ENCODE assay signal across 18 cellular contexts in the genomic region with DNA sequence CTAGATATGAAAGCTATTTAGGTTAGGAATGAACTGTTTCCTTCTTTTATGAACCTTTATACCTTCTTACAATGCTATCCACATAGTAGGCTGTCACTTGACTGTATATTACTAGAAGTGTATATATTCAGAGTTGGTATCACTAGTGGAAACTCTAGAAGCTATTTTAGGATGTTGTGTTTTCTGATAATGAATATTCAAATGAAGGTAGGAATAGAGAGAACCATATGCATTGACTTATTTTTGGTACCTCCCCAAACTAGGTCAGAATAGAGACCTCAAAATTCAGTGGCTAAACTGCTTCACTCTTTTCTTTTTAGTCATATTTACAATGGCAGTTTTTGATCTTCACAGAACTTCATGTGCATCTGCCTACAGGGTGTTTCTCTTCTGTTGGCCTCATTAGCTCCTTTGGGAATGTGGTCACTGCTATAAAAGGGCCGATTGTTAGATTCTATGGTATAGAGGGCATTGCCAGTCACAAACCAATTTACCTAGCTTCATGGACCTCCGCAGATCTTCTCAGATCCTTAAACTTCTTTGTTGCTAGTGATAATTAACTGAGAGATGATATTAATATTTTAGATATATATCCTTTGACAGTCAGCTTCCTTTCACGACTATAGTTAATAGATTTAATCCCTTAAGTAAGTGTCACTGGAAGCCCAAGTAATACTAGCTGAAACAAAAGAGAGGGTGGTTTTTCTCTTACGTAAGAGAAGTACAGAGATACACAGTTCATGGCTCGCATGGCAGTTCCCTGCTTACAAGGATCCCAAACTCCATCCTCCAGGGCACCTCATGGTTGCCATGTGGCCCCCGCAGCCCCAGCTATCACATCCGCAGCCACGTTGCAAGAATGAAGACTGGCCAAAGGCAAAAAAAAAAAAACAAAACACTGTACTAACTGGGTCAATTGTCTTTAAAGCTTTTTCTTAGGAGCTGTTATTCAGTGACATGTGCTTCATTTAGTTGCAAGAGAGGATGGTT.
DNase-seq lines count a peak whose midpoint lies in the region; ATAC-seq, FAIRE-seq and TF ChIP-seq lines count a peak whose summit lies in the region.
"Had no signal": no experiment of that assay in that cellular context is flagged by ENCODE, and none has a peak within 500 bp of the region (broad histone marks: within the 10 kb centered on the region; RNA-seq: fewer than 3 reads in every experiment).

No MANE protein-coding gene starts in this region.

- H3K27ac ChIP-seq in GM12878 (ENCODE audit: control insufficient read depth, insufficient read depth) (no peak overlapping the region), gastroesophageal sphincter (no peak overlapping the region)
- H3K27ac ChIP-seq: BLaER1 had no signal

- TF ChIP-seq CTCF in GM12878 (IDR thresholded peaks at IDR 0.05 in 2 of 3, conservative IDR thresholded peaks at IDR 0.05 in 1 of 3; ENCODE audit: control insufficient read depth in 2 of 3, extremely low read depth in 1 of 3, insufficient read depth in 1 of 3, low read depth in 3 of 3, low read length in 3 of 3) (no peak), endothelial cell (IDR thresholded peaks at IDR 0.05; ENCODE audit: unreplicated experiment) (no peak), gastroesophageal sphincter (IDR thresholded peaks at IDR 0.05) (no peak)

- H3K4me1 Mint-ChIP-seq in endothelial cell (ENCODE audit: unreplicated experiment) = peaks cover 3% of the 10 kb centered on the region
- H3K4me1 Mint-ChIP-seq: CD8-positive, alpha-beta memory T cell had no signal

- SMC1A ChIA-PET in GM12878 (lab: Charles Lee; ENCODE audit: uncharacterized antibody, unreplicated experiment) = interaction anchor here (1.1 to 1.5 kb wide), 3 partner anchors 10 to 510 kb away, joined by 3 to 5 read pairs (median 4); no protein-coding TSS in a partner anchor

- DNase-seq in GM12878 (ENCODE audit: low read depth, low spot score) = no peak
- DNase-seq in endothelial cell (ENCODE audit: low spot score) = no peak
- no peak for DNase-seq in hippocampal formation (lab: John Stamatoyannopoulos, UW)
- no peak for DNase-seq in NOMO-1 (lab: John Stamatoyannopoulos, UW; ENCODE audit: unreplicated experiment in 2 of 2)
- DNase-seq: CD8-positive, alpha-beta memory T cell; DMS79 treated with DMSO at 0.1 percent for 48 hours; HCEC 1CT; KBM-7; NCI-H1436; NCI-H2029 treated with DMSO at 0.1 percent for 48 hours; NCI-H2171 treated with DMSO at 0.1 percent for 48 hours; NCI-H446 treated with DMSO at 0.1 percent for 48 hours; NCI-H748 treated with DMSO at 0.1 percent for 48 hours had no signal

- no peaks in the 10 kb centered on the region for H3K79me2 ChIP-seq in GM12878 (ENCODE audit: control insufficient read depth, insufficient read depth, low read length)

- no peak for TF ChIP-seq RAD21 in GM12878 (IDR thresholded peaks at IDR 0.05; ENCODE audit: insufficient read depth, low read depth, low read length)

- no peak for TF ChIP-seq EP300 in GM12878 (IDR thresholded peaks at IDR 0.05; ENCODE audit: borderline replicate concordance in 1 of 2, control insufficient read depth in 1 of 2, low read depth in 2 of 2, low read length in 2 of 2)
- no peak for TF ChIP-seq EP300 in gastroesophageal sphincter (IDR thresholded peaks at IDR 0.05)

- in situ Hi-C loops in GM12878 (cut with MboI) = no loop called here

- H3K4me3 Mint-ChIP-seq in endothelial cell (ENCODE audit: unreplicated experiment) = no peak overlapping the region
- H3K4me3 Mint-ChIP-seq: CD8-positive, alpha-beta memory T cell had no signal

- no peaks in the 10 kb centered on the region for H3K27me3 Mint-ChIP-seq in endothelial cell (ENCODE audit: unreplicated experiment)
- H3K27me3 Mint-ChIP-seq: CD8-positive, alpha-beta memory T cell had no signal

- no peak overlapping the region for H2AFZ ChIP-seq in GM12878 (ENCODE audit: control insufficient read depth, low read depth, low read length)

- H3K36me3 ChIP-seq in GM12878 (ENCODE audit: control insufficient read depth in 2 of 2, insufficient read depth in 2 of 2, low read length in 1 of 2) (no peaks in the 10 kb centered on the region), gastroesophageal sphincter (no peaks in the 10 kb centered on the region)
- H3K36me3 ChIP-seq: BLaER1 had no signal

- H3K9me3 ChIP-seq in GM12878 (replicated peaks; ENCODE audit: control insufficient read depth, insufficient read depth, low read length) (no peaks in the 10 kb centered on the region), gastroesophageal sphincter (no peaks in the 10 kb centered on the region)
- H3K9me3 ChIP-seq: BLaER1 had no signal

- H3K9ac ChIP-seq in GM12878 (ENCODE audit: control insufficient read depth, insufficient read depth, low read length) = no peak overlapping the region
- H3K9ac ChIP-seq: BLaER1 had no signal

- no peak overlapping the region for H3K4me3 ChIP-seq in GM12878
- H3K4me3 ChIP-seq in gastroesophageal sphincter = no peak overlapping the region
- H3K4me3 ChIP-seq: BLaER1 had no signal

- no peak overlapping the region for H3K27ac Mint-ChIP-seq in endothelial cell (ENCODE audit: unreplicated experiment)

- intact Hi-C loops in GM12878 (cut with micrococcal nuclease; ENCODE audit: unreplicated experiment) = no loop called here

- no peaks in the 10 kb centered on the region for H3K36me3 Mint-ChIP-seq in endothelial cell (ENCODE audit: low read depth, unreplicated experiment)

- CTCF ChIA-PET in GM12878 (lab: Yijun Ruan, JAX) = interaction anchor here (0.7 to 1.3 kb wide), 5 partner anchors 9 to 509 kb away, joined by 3 to 4 read pairs (median 3); no protein-coding TSS in a partner anchor

- H3K27me3 ChIP-seq in GM12878 (replicated peaks in 1 of 2; ENCODE audit: control insufficient read depth in 2 of 2, insufficient read depth in 2 of 2, low read length in 1 of 2) (no peaks in the 10 kb centered on the region), gastroesophageal sphincter (no peaks in the 10 kb centered on the region)
- H3K27me3 ChIP-seq: BLaER1 had no signal

- no peak for FAIRE-seq in GM12878 (lab: Jason Lieb, UNC)

- H4K20me1 ChIP-seq in GM12878 (ENCODE audit: control insufficient read depth, insufficient read depth) = no peaks in the 10 kb centered on the region
- H4K20me1 ChIP-seq: BLaER1 had no signal

- H3K4me1 ChIP-seq in GM12878 (ENCODE audit: control insufficient read depth, insufficient read depth, low read length) = no peaks in the 10 kb centered on the region
- no peaks in the 10 kb centered on the region for H3K4me1 ChIP-seq in gastroesophageal sphincter
- H3K4me1 ChIP-seq: BLaER1 had no signal

- H3K4me2 ChIP-seq in GM12878 (ENCODE audit: control insufficient read depth, insufficient read depth) = 0 out of 2 replicates have a peak overlapping the region, but pooled peaks have one; percentile 11
- H3K4me2 ChIP-seq: BLaER1 had no signal

- RAD21 ChIA-PET in GM12878 (lab: Charles Lee; ENCODE audit: unreplicated experiment) = interaction anchor here (0.6 to 0.7 kb wide), 2 partner anchors 33 to 612 kb away, joined by 4 read pairs; no protein-coding TSS in a partner anchor

- no peak for TF ChIP-seq POLR2A in GM12878 (IDR thresholded peaks at IDR 0.05; ENCODE audit: low read depth, low read length)
- no peak for TF ChIP-seq POLR2A in gastroesophageal sphincter (IDR thresholded peaks at IDR 0.05)

- WGBS in GM12878 (ENCODE audit: insufficient coverage, insufficient replicate concordance, low lambda C conversion rate, missing lambda C conversion rate) = 36% methylated on average over 5 of the region's 8 CpGs
- WGBS in gastroesophageal sphincter (ENCODE audit: low coverage in 1 of 2), 2 donors = 92 to 100% methylated on average over 2 to 7 of the region's 8 CpGs

- no peaks in the 10 kb centered on the region for H3K9me3 Mint-ChIP-seq in endothelial cell (ENCODE audit: unreplicated experiment)
- H3K9me3 Mint-ChIP-seq: CD8-positive, alpha-beta memory T cell had no signal

- no TSS peak for BruUV-seq in GM12878 (replicated peaks; lab: Mats Ljungman, UMichigan)

- ATAC-seq in GM18511 (IDR thresholded peaks at IDR 0.05; ENCODE audit: unreplicated experiment) = peak; percentile 68
- ATAC-seq in GM21390 (IDR thresholded peaks at IDR 0.05; ENCODE audit: unreplicated experiment) = peak; percentile 75
- ATAC-seq in HG02798 (IDR thresholded peaks at IDR 0.05; ENCODE audit: poor library complexity, unreplicated experiment) = peak; percentile 58
- no peak for ATAC-seq in GM12878
- ATAC-seq in gastroesophageal sphincter = no peak

- POLR2A ChIA-PET in GM12878 (lab: Charles Lee) = no interaction called here

TF ChIP-seq in GM12878, 131 proteins besides CTCF, POLR2A, EP300 and RAD21 (continues in another document):
- TF ChIP-seq IKZF1 (conservative IDR thresholded peaks at IDR 0.05) (no peak), RCOR1 (conservative IDR thresholded peaks at IDR 0.05; ENCODE audit: low read depth, low read length) (no peak), SUZ12 (IDR thresholded peaks at IDR 0.05; ENCODE audit: unreplicated experiment) (no peak), WRNIP1 (IDR thresholded peaks at IDR 0.05; ENCODE audit: borderline replicate concordance, low read depth, low read length) (no peak), BCL11A (IDR thresholded peaks at IDR 0.05; ENCODE audit: low read depth, low read length) (no peak), TCF7 (IDR thresholded peaks at IDR 0.05; ENCODE audit: borderline replicate concordance) (no peak), NFYA (IDR thresholded peaks at IDR 0.05; ENCODE audit: borderline replicate concordance, low read depth, low read length) (no peak), CBX5 (IDR thresholded peaks at IDR 0.05; ENCODE audit: low read depth) (no peak), EZH2 (IDR thresholded peaks at IDR 0.05; ENCODE audit: borderline replicate concordance, control insufficient read depth, low read depth, low read length) (no peak), NBN (IDR thresholded peaks at IDR 0.05) (no peak), PAX5 (IDR thresholded peaks at IDR 0.05; ENCODE audit: borderline replicate concordance, low read depth, low read length) (no peak), NR2C1 (IDR thresholded peaks at IDR 0.05) (no peak)

Comparison
In these comparisons a context has a peak if more than half of its experiments do, and no peak if none do; other contexts are left out.
1. ATAC-seq: peak in GM18511 (single experiment), GM21390 (single experiment) and HG02798 (single experiment); none in GM12878 (single experiment) and gastroesophageal sphincter (single experiment).